11 cellular contexts compared by ENCODE assay signal in genomic region chr18:49944681-49945080, GRCh38.
DNase-seq lines count a peak whose midpoint lies in the region; TF ChIP-seq lines count a peak whose summit lies in the region.
"Had no signal": no experiment of that assay in that cellular context is flagged by ENCODE, and none has a peak within 500 bp of the region (broad histone marks: within the 10 kb centered on the region; RNA-seq: fewer than 3 reads in every experiment).

No MANE protein-coding gene starts in this region.

- H3K27ac ChIP-seq in sigmoid colon (no peak overlapping the region), A673 (ENCODE audit: low read depth, low read length, poor library complexity, severe bottlenecking) (no peak overlapping the region)
- H3K27ac ChIP-seq: C4-2B had no signal

- H3K9me3 ChIP-seq in sigmoid colon (no peaks in the 10 kb centered on the region), A673 (ENCODE audit: low read depth, low read length, poor library complexity, severe bottlenecking) (no peaks in the 10 kb centered on the region)

- TF ChIP-seq POLR2A in sigmoid colon (IDR thresholded peaks at IDR 0.05) = no peak

- H3K27me3 Mint-ChIP-seq in activated naive CD4-positive, alpha-beta T cell treated with anti-CD3 and anti-CD28 coated beads, Interleukin-2, amount 10 ng/mL, durations not matched to agents 7 days and 5 days = peaks cover 7% of the 10 kb centered on the region

- CTCF ChIA-PET in activated naive CD4-positive, alpha-beta T cell treated with anti-CD3 and anti-CD28 coated beads, Interleukin-2, amount 10 ng/mL, durations not matched to agents 7 days and 5 days (lab: Charles Lee) = interaction anchor here (1.4 kb wide), 1 partner anchor 412 kb away, joined by 5 read pairs; no protein-coding TSS in a partner anchor
- CTCF ChIA-PET in A673 (lab: Charles Lee) = interaction anchor here (0.6 kb wide), 1 partner anchor 30 kb away, joined by 7 read pairs; no protein-coding TSS in a partner anchor

- POLR2A ChIA-PET in A673 (lab: Charles Lee; ENCODE audit: low non-redundant PET) = interaction anchor here (0.5 kb wide), 1 partner anchor 17 kb away, joined by 3 read pairs; no protein-coding TSS in a partner anchor

- BruUV-seq in A673 (replicated peaks; lab: Mats Ljungman, UMichigan) = no TSS peak

- no peaks in the 10 kb centered on the region for H3K27me3 ChIP-seq in sigmoid colon
- peaks cover 34% of the 10 kb centered on the region for H3K27me3 ChIP-seq in A673 (replicated peaks; ENCODE audit: insufficient read depth, low read depth, low read length, poor library complexity)

- TF ChIP-seq EP300 in sigmoid colon (IDR thresholded peaks at IDR 0.05) = no peak

- H3K4me3 ChIP-seq in sigmoid colon (no peak overlapping the region), A673 (ENCODE audit: low read depth, low read length, poor library complexity, severe bottlenecking) (no peak overlapping the region)

- H3K4me1 ChIP-seq in sigmoid colon (no peaks in the 10 kb centered on the region), A673 (ENCODE audit: insufficient read depth, low read length, poor library complexity, severe bottlenecking) (no peaks in the 10 kb centered on the region)

- TF ChIP-seq CTCF in sigmoid colon (IDR thresholded peaks at IDR 0.05) (peak in 3 of 4 experiments; percentile 15 to 47 (median 17)), A673 (conservative IDR thresholded peaks at IDR 0.05; ENCODE audit: low read depth, low read length) (no peak)

- H3K27ac Mint-ChIP-seq in activated naive CD4-positive, alpha-beta T cell treated with anti-CD3 and anti-CD28 coated beads, Interleukin-2, amount 10 ng/mL, durations not matched to agents 7 days and 5 days = no peak overlapping the region
- H3K27ac Mint-ChIP-seq: activated B cell treated with CpG ODN at 0.5 μM for 24 hours had no signal

- no peak overlapping the region for H3K4me3 Mint-ChIP-seq in activated naive CD4-positive, alpha-beta T cell treated with anti-CD3 and anti-CD28 coated beads, Interleukin-2, amount 10 ng/mL, durations not matched to agents 7 days and 5 days
- H3K4me3 Mint-ChIP-seq: activated B cell treated with CpG ODN at 0.5 μM for 24 hours had no signal

- intact Hi-C loops in sigmoid colon (cut with DNase I) = loop anchor here (2.0 kb wide), 1 partner anchor 260 kb away; no protein-coding TSS in a partner anchor
- intact Hi-C loops in A673 (cut with micrococcal nuclease; ENCODE audit: unreplicated experiment) = no loop called here

- no peaks in the 10 kb centered on the region for H3K36me3 Mint-ChIP-seq in activated naive CD4-positive, alpha-beta T cell treated with anti-CD3 and anti-CD28 coated beads, Interleukin-2, amount 10 ng/mL, durations not matched to agents 7 days and 5 days

- 71 to 87% methylated on average over 8 of the region's 8 CpGs for WGBS in sigmoid colon, 2 donors

- H3K4me1 Mint-ChIP-seq in activated naive CD4-positive, alpha-beta T cell treated with anti-CD3 and anti-CD28 coated beads, Interleukin-2, amount 10 ng/mL, durations not matched to agents 7 days and 5 days = peaks cover 6% of the 10 kb centered on the region
- H3K4me1 Mint-ChIP-seq: activated B cell treated with CpG ODN at 0.5 μM for 24 hours had no signal

- H3K9me3 Mint-ChIP-seq in activated naive CD4-positive, alpha-beta T cell treated with anti-CD3 and anti-CD28 coated beads, Interleukin-2, amount 10 ng/mL, durations not matched to agents 7 days and 5 days = no peaks in the 10 kb centered on the region
- H3K9me3 Mint-ChIP-seq: activated B cell treated with CpG ODN at 0.5 μM for 24 hours had no signal

- no peaks in the 10 kb centered on the region for H3K36me3 ChIP-seq in sigmoid colon
- no peaks in the 10 kb centered on the region for H3K36me3 ChIP-seq in A673 (ENCODE audit: insufficient read depth, low read length, poor library complexity, severe bottlenecking)

- peak; percentile 47 for DNase-seq in activated naive CD4-positive, alpha-beta T cell treated with anti-CD3 and anti-CD28 coated beads, Interleukin-2, amount 10 ng/mL, durations not matched to agents 7 days and 5 days
- DNase-seq in activated naive CD4-positive, alpha-beta T cell treated with Interleukin-2 at 50 U/mL for 16 hours = no peak
- DNase-seq in NCI-H524 treated with DMSO at 0.1 percent for 48 hours (lab: John Stamatoyannopoulos, UW) = peak; percentile 9
- DNase-seq in fibroblast of the conjunctiva (ENCODE audit: low read depth) = peak; percentile 12
- peak; percentile 69 for DNase-seq in sigmoid colon
- DNase-seq in stimulated activated CD4-positive, alpha-beta T cell treated with anti-CD3 and anti-CD28 coated beads, Interleukin-2, amount 100 ng/mL, for 24 hours = no peak
- no peak for DNase-seq in A673 (ENCODE audit: low spot score)
- no peak for DNase-seq in SIG-M5 treated with dmso at 0.1 percent for 504 hours (lab: John Stamatoyannopoulos, UW; ENCODE audit: unreplicated experiment)
- DNase-seq: activated B cell treated with CpG ODN at 0.5 μM for 24 hours; stimulated activated CD4-positive, alpha-beta T cell treated with anti-CD3 and anti-CD28 coated beads, Interleukin-1b, Interleukin-23, amount 100 ng/mL, for 48 hours had no signal

Comparison
In these comparisons a context has a peak if more than half of its experiments do, and no peak if none do; other contexts are left out.
1. DNase-seq: peak in activated naive CD4-positive, alpha-beta T cell treated with anti-CD3 and anti-CD28 coated beads, Interleukin-2, amount 10 ng/mL, durations not matched to agents 7 days and 5 days (single experiment), NCI-H524 treated with DMSO at 0.1 percent for 48 hours (single experiment), fibroblast of the conjunctiva (single experiment) and sigmoid colon (single experiment); none in activated naive CD4-positive, alpha-beta T cell treated with Interleukin-2 at 50 U/mL for 16 hours (single experiment), stimulated activated CD4-positive, alpha-beta T cell treated with anti-CD3 and anti-CD28 coated beads, Interleukin-2, amount 100 ng/mL, for 24 hours (0 of 2), A673 (single experiment) and SIG-M5 treated with dmso at 0.1 percent for 504 hours (single experiment).